In genomic region chr15:33068531-33068990, GRCh38 we compare ENCODE assay signal across 3 cellular contexts.
TF ChIP-seq lines count a peak whose summit lies in the region.

No MANE protein-coding gene starts in this region.

TF ChIP-seq in IMR-90, 13 proteins besides CTCF, POLR2A, EP300 and RAD21:
- TF ChIP-seq, protein P1, sequence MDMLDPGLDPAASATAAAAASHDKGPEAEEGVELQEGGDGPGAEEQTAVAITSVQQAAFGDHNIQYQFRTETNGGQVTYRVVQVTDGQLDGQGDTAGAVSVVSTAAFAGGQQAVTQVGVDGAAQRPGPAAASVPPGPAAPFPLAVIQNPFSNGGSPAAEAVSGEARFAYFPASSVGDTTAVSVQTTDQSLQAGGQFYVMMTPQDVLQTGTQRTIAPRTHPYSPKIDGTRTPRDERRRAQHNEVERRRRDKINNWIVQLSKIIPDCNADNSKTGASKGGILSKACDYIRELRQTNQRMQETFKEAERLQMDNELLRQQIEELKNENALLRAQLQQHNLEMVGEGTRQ (IDR thresholded peaks at IDR 0.05; ENCODE audit: low read depth, low read length), result no peak
- no peak for TF ChIP-seq RCOR1 (IDR thresholded peaks at IDR 0.05; ENCODE audit: insufficient replicate concordance, low read length)
- TF ChIP-seq MAFK (IDR thresholded peaks at IDR 0.05; ENCODE audit: low read depth, low read length), result no peak
- no peak for TF ChIP-seq NFE2L2 (IDR thresholded peaks at IDR 0.05; ENCODE audit: low read depth, low read length)
- TF ChIP-seq SMC3 (IDR thresholded peaks at IDR 0.05; ENCODE audit: low read depth, low read length), result no peak
- no peak for TF ChIP-seq BHLHE40 (IDR thresholded peaks at IDR 0.05; ENCODE audit: low read depth, low read length)
- TF ChIP-seq FOS (IDR thresholded peaks at IDR 0.05; ENCODE audit: low read depth, low read length), result no peak
- no peak for TF ChIP-seq MXI1 (IDR thresholded peaks at IDR 0.05; ENCODE audit: borderline replicate concordance, low read depth, low read length)
- no peak for TF ChIP-seq CEBPB (IDR thresholded peaks at IDR 0.05; ENCODE audit: low read depth, low read length)
- no peak for TF ChIP-seq MAZ (IDR thresholded peaks at IDR 0.05; ENCODE audit: borderline replicate concordance, low read depth, low read length)
- no peak for TF ChIP-seq CHD1 (IDR thresholded peaks at IDR 0.05; ENCODE audit: low read depth, low read length)
- no peak for TF ChIP-seq ELK1 (IDR thresholded peaks at IDR 0.05; ENCODE audit: borderline replicate concordance, low read depth, low read length)
- TF ChIP-seq RFX5 (IDR thresholded peaks at IDR 0.05; ENCODE audit: low read depth, low read length), result no peak

TF ChIP-seq in WTC11, 78 proteins besides CTCF, POLR2A, EP300 and RAD21:
- TF ChIP-seq USF1 (CRISPR knock-in tag; IDR thresholded peaks at IDR 0.05) (no peak), ETV6 (CRISPR knock-in tag; IDR thresholded peaks at IDR 0.05) (no peak), ESRRA (CRISPR knock-in tag; IDR thresholded peaks at IDR 0.05; ENCODE audit: borderline replicate concordance) (no peak)
- TF ChIP-seq, protein P2, sequence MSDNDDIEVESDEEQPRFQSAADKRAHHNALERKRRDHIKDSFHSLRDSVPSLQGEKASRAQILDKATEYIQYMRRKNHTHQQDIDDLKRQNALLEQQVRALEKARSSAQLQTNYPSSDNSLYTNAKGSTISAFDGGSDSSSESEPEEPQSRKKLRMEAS (CRISPR knock-in tag; IDR thresholded peaks at IDR 0.05), result no peak

TF ChIP-seq in HepG2, 621 proteins besides CTCF, POLR2A, EP300 and RAD21:
- no peak for TF ChIP-seq FOXA1 (IDR thresholded peaks at IDR 0.05)
- 0 out of 2 replicates have a peak, but pooled peaks have one; percentile 20 for TF ChIP-seq FOXA1 (CRISPR knock-in tag; IDR thresholded peaks at IDR 0.05)
- no peak for TF ChIP-seq STAG1 (CRISPR knock-in tag; IDR thresholded peaks at IDR 0.05)
- TF ChIP-seq PHF20 (CRISPR knock-in tag; IDR thresholded peaks at IDR 0.05), result 0 out of 2 replicates have a peak, but pooled peaks have one; percentile 7
- TF ChIP-seq ZNF691 (CRISPR knock-in tag; IDR thresholded peaks at IDR 0.05; ENCODE audit: borderline replicate concordance, low read depth), result 0 out of 2 replicates have a peak, but pooled peaks have one; percentile 49
- no peak for TF ChIP-seq POLR2AphosphoS2 (IDR thresholded peaks at IDR 0.05; ENCODE audit: low read depth, low read length)
